Comparison of ENCODE assay signal across 10 cellular contexts in the genomic region with DNA sequence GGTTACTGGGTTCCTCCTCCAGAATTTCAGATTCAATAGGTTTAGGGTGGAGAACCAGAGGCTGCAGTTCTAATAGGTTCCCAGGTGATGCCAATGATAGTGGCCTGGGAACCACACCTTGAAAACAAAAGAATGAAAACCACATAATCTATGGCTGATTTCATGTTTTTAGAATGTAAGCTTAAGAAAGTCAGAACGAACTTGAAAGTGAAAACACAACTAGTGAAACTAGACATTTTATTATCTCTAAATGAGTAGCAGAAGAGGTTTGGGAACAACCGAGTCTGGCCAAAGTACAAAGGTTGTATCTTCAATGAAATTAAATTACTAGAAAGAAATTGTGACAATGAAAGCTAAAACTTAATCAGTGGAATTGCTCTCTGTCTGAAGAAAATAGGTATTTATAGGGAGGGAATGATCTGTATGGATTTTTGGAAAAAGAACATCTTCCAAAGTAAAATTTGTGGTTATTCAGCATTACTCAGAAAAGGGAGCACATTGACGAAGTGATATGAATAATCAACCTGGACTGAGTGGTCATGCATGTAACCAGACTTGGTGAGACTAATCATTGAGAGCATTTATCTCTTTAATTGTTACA. TPM values are rescaled to one million over a fixed set of nuclear protein-coding genes. Genes with fewer than 3 reads are reported as not detected.
DNase-seq lines count a peak whose midpoint lies in the region; ATAC-seq and TF ChIP-seq lines count a peak whose summit lies in the region.
"Had no signal": no experiment of that assay in that cellular context is flagged by ENCODE, and none has a peak within 500 bp of the region (broad histone marks: within the 10 kb centered on the region; RNA-seq: fewer than 3 reads in every experiment).

No MANE protein-coding gene starts in this region.

- H3K27ac Mint-ChIP-seq in activated T-cell treated with anti-CD3 and anti-CD28 coated beads, Interleukin-2, amount 50 U/mL, for 72 hours, result peak overlapping the region; percentile 96
- peak overlapping the region; percentile 68 for H3K27ac Mint-ChIP-seq in stimulated activated effector memory CD8-positive, alpha-beta T cell treated with anti-CD3 and anti-CD28 coated beads, Interleukin-12 subunit alpha, Interleukin-12 subunit beta, amount 100 ng/mL, for 72 hours
- no peak overlapping the region for H3K27ac Mint-ChIP-seq in type B pancreatic cell
- peak overlapping the region in 3 of 9 donors; percentile 10 to 69 (median 55) for H3K27ac Mint-ChIP-seq in naive thymus-derived CD4-positive, alpha-beta T cell

- POLR2A ChIA-PET in naive thymus-derived CD4-positive, alpha-beta T cell (lab: Charles Lee), result interaction anchor here (1.0 kb wide), 1 partner anchor 25 kb away, joined by 4 read pairs; the partner anchor contains the start of gene CEP120

- H3K36me3 Mint-ChIP-seq in activated T-cell treated with anti-CD3 and anti-CD28 coated beads, Interleukin-2, amount 50 U/mL, for 72 hours (ENCODE audit: insufficient read depth in 2 of 2), result no peaks in the 10 kb centered on the region
- no peaks in the 10 kb centered on the region for H3K36me3 Mint-ChIP-seq in stimulated activated effector memory CD8-positive, alpha-beta T cell treated with anti-CD3 and anti-CD28 coated beads, Interleukin-12 subunit alpha, Interleukin-12 subunit beta, amount 100 ng/mL, for 72 hours
- H3K36me3 Mint-ChIP-seq in type B pancreatic cell, result no peaks in the 10 kb centered on the region
- H3K36me3 Mint-ChIP-seq in naive thymus-derived CD4-positive, alpha-beta T cell, result peaks cover 0 to 2% (median 0%) of the 10 kb centered on the region in 5 donors

- no peaks in the 10 kb centered on the region for H3K9me3 ChIP-seq in naive thymus-derived CD4-positive, alpha-beta T cell (ENCODE audit: control insufficient read depth in 2 of 3, low read length in 3 of 3)

- DNase-seq in activated T-cell treated with anti-CD3 and anti-CD28 coated beads, Interleukin-2, amount 50 U/mL, for 72 hours, result peak; percentile 29 to 51
- no peak for DNase-seq in activated T-cell treated with anti-CD3 and anti-CD28 coated beads, Interleukin-2, amount 50 U/mL, for 1 hour
- peak in 1 of 2 donors; percentile 60 for DNase-seq in stimulated activated effector memory CD8-positive, alpha-beta T cell treated with anti-CD3 and anti-CD28 coated beads, Interleukin-12 subunit alpha, Interleukin-12 subunit beta, amount 100 ng/mL, for 72 hours (ENCODE audit: low spot score in 2 of 2)
- DNase-seq in NCI-H524 (lab: John Stamatoyannopoulos, UW) (no peak), type B pancreatic cell (ENCODE audit: extremely low spot score, unreplicated experiment) (no peak)
- no peak for DNase-seq in naive thymus-derived CD4-positive, alpha-beta T cell
- DNase-seq: amniotic stem cell, NCI-H1048 had no signal

- H3K4me1 ChIP-seq in naive thymus-derived CD4-positive, alpha-beta T cell (ENCODE audit: control insufficient read depth in 2 of 2, insufficient read depth in 2 of 2, low read length in 2 of 2), result no peaks in the 10 kb centered on the region

- CTCF ChIA-PET in naive thymus-derived CD4-positive, alpha-beta T cell (lab: Charles Lee), result no interaction called here

- no peak overlapping the region for H3K27ac ChIP-seq in naive thymus-derived CD4-positive, alpha-beta T cell (ENCODE audit: low read depth, low read length)

- no peak overlapping the region for H3K4me3 ChIP-seq in naive thymus-derived CD4-positive, alpha-beta T cell (ENCODE audit: low read length)

- H3K9me3 Mint-ChIP-seq in activated T-cell treated with anti-CD3 and anti-CD28 coated beads, Interleukin-2, amount 50 U/mL, for 72 hours, result no peaks in the 10 kb centered on the region
- H3K9me3 Mint-ChIP-seq in stimulated activated effector memory CD8-positive, alpha-beta T cell treated with anti-CD3 and anti-CD28 coated beads, Interleukin-12 subunit alpha, Interleukin-12 subunit beta, amount 100 ng/mL, for 72 hours, result no peaks in the 10 kb centered on the region
- no peaks in the 10 kb centered on the region for H3K9me3 Mint-ChIP-seq in type B pancreatic cell
- H3K9me3 Mint-ChIP-seq in naive thymus-derived CD4-positive, alpha-beta T cell, result peaks cover 0 to 2% (median 0%) of the 10 kb centered on the region in 11 donors

- intact Hi-C loops in naive thymus-derived CD4-positive, alpha-beta T cell (cut with micrococcal nuclease), result loop anchor here in 1 of 2 donors (1.0 to 2.0 kb wide), 4 partner anchors 9 to 101 kb away; partner anchors contain the start of genes CEP120 and CSNK1G3

- no peak for TF ChIP-seq CTCF in type B pancreatic cell (conservative IDR thresholded peaks at IDR 0.05)

- no peaks in the 10 kb centered on the region for H3K27me3 ChIP-seq in naive thymus-derived CD4-positive, alpha-beta T cell (ENCODE audit: control insufficient read depth in 2 of 2, insufficient read depth in 2 of 2, low read length in 2 of 2)

- H3K27me3 Mint-ChIP-seq in activated T-cell treated with anti-CD3 and anti-CD28 coated beads, Interleukin-2, amount 50 U/mL, for 72 hours (ENCODE audit: low read depth), result peaks cover 30% of the 10 kb centered on the region
- H3K27me3 Mint-ChIP-seq in type B pancreatic cell, result peaks cover 5% of the 10 kb centered on the region
- H3K27me3 Mint-ChIP-seq in naive thymus-derived CD4-positive, alpha-beta T cell, result peaks cover 0 to 10% (median 0%) of the 10 kb centered on the region in 5 donors

- peak; percentile 92 to 95 for ATAC-seq in activated T-cell treated with anti-CD3 and anti-CD28 coated beads, Interleukin-2, amount 50 U/mL, for 72 hours (replicated peaks in 1 of 2)
- peak; percentile 92 for ATAC-seq in GM21723 (IDR thresholded peaks at IDR 0.05; ENCODE audit: unreplicated experiment)
- ATAC-seq in HG03439 (IDR thresholded peaks at IDR 0.05; ENCODE audit: unreplicated experiment), result peak; percentile 80
- ATAC-seq in stimulated activated effector memory CD8-positive, alpha-beta T cell treated with anti-CD3 and anti-CD28 coated beads, Interleukin-12 subunit alpha, Interleukin-12 subunit beta, amount 100 ng/mL, for 72 hours, result peak; percentile 92
- ATAC-seq in naive thymus-derived CD4-positive, alpha-beta T cell, result no peak

- H3K36me3 ChIP-seq in naive thymus-derived CD4-positive, alpha-beta T cell (ENCODE audit: control insufficient read depth in 2 of 3, insufficient read depth in 3 of 3, low read length in 3 of 3), result no peaks in the 10 kb centered on the region

- peaks cover 36% of the 10 kb centered on the region for H3K4me1 Mint-ChIP-seq in activated T-cell treated with anti-CD3 and anti-CD28 coated beads, Interleukin-2, amount 50 U/mL, for 72 hours (ENCODE audit: low read depth)
- H3K4me1 Mint-ChIP-seq in stimulated activated effector memory CD8-positive, alpha-beta T cell treated with anti-CD3 and anti-CD28 coated beads, Interleukin-12 subunit alpha, Interleukin-12 subunit beta, amount 100 ng/mL, for 72 hours, result peaks cover 16% of the 10 kb centered on the region
- H3K4me1 Mint-ChIP-seq in type B pancreatic cell (ENCODE audit: unreplicated experiment), result peaks cover 27% of the 10 kb centered on the region
- H3K4me1 Mint-ChIP-seq in naive thymus-derived CD4-positive, alpha-beta T cell, result peaks cover 0 to 33% (median 6%) of the 10 kb centered on the region in 7 donors

- peak overlapping the region; percentile 49 to 86 for H3K4me3 Mint-ChIP-seq in activated T-cell treated with anti-CD3 and anti-CD28 coated beads, Interleukin-2, amount 50 U/mL, for 72 hours
- H3K4me3 Mint-ChIP-seq in stimulated activated effector memory CD8-positive, alpha-beta T cell treated with anti-CD3 and anti-CD28 coated beads, Interleukin-12 subunit alpha, Interleukin-12 subunit beta, amount 100 ng/mL, for 72 hours, result peak overlapping the region; percentile 2
- no peak overlapping the region for H3K4me3 Mint-ChIP-seq in type B pancreatic cell
- peak overlapping the region in 1 of 10 donors; percentile 61 for H3K4me3 Mint-ChIP-seq in naive thymus-derived CD4-positive, alpha-beta T cell

RNA-seq across cellular contexts. Expression of gene CEP120, which starts 24.9 kb away (rescaled TPM):
- total RNA-seq in activated T-cell treated with anti-CD3 and anti-CD28 coated beads, Interleukin-2, amount 50 U/mL, for 72 hours, result 10 to 100 TPM; 56.2 to 60.1 TPM
- 16.4 and 26.9 TPM in 2 replicates for total RNA-seq in type B pancreatic cell (ENCODE audit: low replicate concordance)
- 10 to 100 TPM; 35.0 to 74.6 (median 60.0) TPM for total RNA-seq in naive thymus-derived CD4-positive, alpha-beta T cell
- polyA plus RNA-seq in naive thymus-derived CD4-positive, alpha-beta T cell, result 10 to 100 TPM; 22.5 to 36.7 TPM

Comparison
In these comparisons a context has a peak if more than half of its experiments do, and no peak if none do; other contexts are left out.
1. DNase-seq: peak in activated T-cell treated with anti-CD3 and anti-CD28 coated beads, Interleukin-2, amount 50 U/mL, for 72 hours (2 of 2); none in activated T-cell treated with anti-CD3 and anti-CD28 coated beads, Interleukin-2, amount 50 U/mL, for 1 hour (single experiment), NCI-H524 (0 of 2), type B pancreatic cell (single experiment) and naive thymus-derived CD4-positive, alpha-beta T cell (0 of 9).